In the genomic region with DNA sequence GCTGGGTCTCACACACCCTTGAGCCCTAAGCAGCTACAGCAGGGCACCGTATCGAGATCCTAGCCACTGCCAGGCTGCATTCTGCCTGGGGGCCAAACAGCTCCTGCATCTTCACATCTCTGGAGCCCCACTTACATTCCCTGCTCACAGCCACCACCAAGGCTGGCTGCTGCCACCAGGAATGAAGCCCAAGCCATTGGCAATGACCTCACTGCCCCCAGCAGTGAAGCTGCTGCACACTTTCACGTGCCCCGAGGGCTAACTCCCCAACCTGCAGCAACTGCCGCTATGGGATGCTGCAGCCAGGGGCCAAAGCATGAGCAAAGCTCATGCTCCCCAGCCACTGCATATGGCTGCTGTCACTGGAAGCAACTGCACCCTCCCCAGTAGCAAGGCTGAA, we compare ENCODE assay signal across 26 cellular contexts. TPM values are rescaled to one million over a fixed set of nuclear protein-coding genes. Genes with fewer than 3 reads are reported as not detected.
"Had no signal": no experiment of that assay in that cellular context is flagged by ENCODE, and none has a peak within 500 bp of the region (broad histone marks: within the 10 kb centered on the region; RNA-seq: fewer than 3 reads in every experiment).

No MANE protein-coding gene starts in this region.

- H3K27ac ChIP-seq: hepatocyte, left ventricle myocardium inferior, neural progenitor cell, ovary, prostate gland, testis, thyroid gland, transverse colon, upper lobe of left lung had no signal

- H2AFZ ChIP-seq: hepatocyte, neural progenitor cell had no signal

- H3K9ac ChIP-seq: neural progenitor cell had no signal

- H3K4me1 ChIP-seq: left ventricle myocardium inferior, neural progenitor cell, prostate gland, testis, thyroid gland, transverse colon, upper lobe of left lung had no signal

- H3K27me3 ChIP-seq: hepatocyte, neural progenitor cell, ovary, testis, thyroid gland, transverse colon, upper lobe of left lung had no signal

- H3K4me3 ChIP-seq: hepatocyte, left ventricle myocardium inferior, lung, neural progenitor cell, ovary, prostate gland, testis, thyroid gland, transverse colon, upper lobe of left lung had no signal

- H3K36me3 ChIP-seq: ovary, prostate gland, thyroid gland, transverse colon had no signal

- DNase-seq: islet precursor cell; left ventricle myocardium inferior; mesendoderm; naive B cell; natural killer cell; nephron progenitor cell; ovary; retina; right cardiac atrium; small intestine; stimulated activated CD4-positive, alpha-beta T cell treated with anti-CD3 and anti-CD28 coated beads, Interleukin-1b, Interleukin-23, amount 100 ng/mL, for 48 hours; stimulated activated CD4-positive, alpha-beta T cell treated with anti-CD3 and anti-CD28 coated beads, Interleukin-2, amount 100 ng/mL, for 48 hours; stimulated activated CD4-positive, alpha-beta T cell treated with anti-CD3 and anti-CD28 coated beads, Interleukin-4, amount 100 ng/mL, for 4 hours; stimulated activated CD8-positive, alpha-beta memory T cell treated with anti-CD3 and anti-CD28 coated beads, Interleukin-4, amount 100 ng/mL, for 48 hours; stimulated activated naive CD4-positive, alpha-beta T cell treated with Interleukin-2 at 50 U/mL for 16 hours; stimulated activated naive CD8-positive, alpha-beta T cell treated with anti-CD3 and anti-CD28 coated beads, Interleukin-15, amount 100 ng/mL, for 72 hours; substantia nigra; testis; thyroid gland; transverse colon; upper lobe of left lung had no signal

- H3K4me2 ChIP-seq: hepatocyte, neural progenitor cell had no signal

- H3K9me3 ChIP-seq: ovary, prostate gland, testis, thyroid gland had no signal

RNA-seq across cellular contexts. Expression of a gene that starts 42.0 kb away (rescaled TPM):
- total RNA-seq: mesothelial cell of epicardium had no signal
